In genomic region chr15:70268698-70269251, GRCh38 we compare ENCODE assay signal across 19 cellular contexts.
DNase-seq lines count a peak whose midpoint lies in the region; ATAC-seq and TF ChIP-seq lines count a peak whose summit lies in the region.
"Had no signal": no experiment of that assay in that cellular context is flagged by ENCODE, and none has a peak within 500 bp of the region (broad histone marks: within the 10 kb centered on the region; RNA-seq: fewer than 3 reads in every experiment).

No MANE protein-coding gene starts in this region.

- TF ChIP-seq POLR2A in prostate gland (IDR thresholded peaks at IDR 0.05), result no peak

- TF ChIP-seq CTCF in nephron (IDR thresholded peaks at IDR 0.05; ENCODE audit: unreplicated experiment in 3 of 3) (no peak), prostate gland (IDR thresholded peaks at IDR 0.05) (no peak)

- H3K36me3 Mint-ChIP-seq in activated CD4-positive, alpha-beta T cell treated with anti-CD3 and anti-CD28 coated beads for 36 hours (ENCODE audit: low read depth), result no peaks in the 10 kb centered on the region
- no peaks in the 10 kb centered on the region for H3K36me3 Mint-ChIP-seq in activated T-helper 17 cell treated with anti-CD3 and anti-CD28 coated beads, Interleukin-2, amount 50 U/mL, for 72 hours (ENCODE audit: low read depth)
- H3K36me3 Mint-ChIP-seq in nephron (ENCODE audit: low read depth), result no peaks in the 10 kb centered on the region
- H3K36me3 Mint-ChIP-seq: WTC11 had no signal

- CTCF ChIA-PET in activated CD4-positive, alpha-beta T cell treated with anti-CD3 and anti-CD28 coated beads for 36 hours (lab: Charles Lee), result interaction anchor here (1.1 kb wide), 1 partner anchor 10 kb away, joined by 3 read pairs; no protein-coding TSS in a partner anchor

- H3K27ac Mint-ChIP-seq in activated CD4-positive, alpha-beta T cell treated with anti-CD3 and anti-CD28 coated beads for 36 hours, result no peak overlapping the region
- H3K27ac Mint-ChIP-seq in activated T-helper 17 cell treated with anti-CD3 and anti-CD28 coated beads, Interleukin-2, amount 50 U/mL, for 72 hours, result peak overlapping the region; percentile 25
- peak overlapping the region; percentile 11 to 70 (median 58) for H3K27ac Mint-ChIP-seq in nephron
- H3K27ac Mint-ChIP-seq: WTC11 had no signal

- intact Hi-C loops in activated CD4-positive, alpha-beta T cell treated with anti-CD3 and anti-CD28 coated beads for 36 hours (cut with DNase I, micrococcal nuclease), result loop anchor here in 1 of 2 experiments (10.0 kb wide), 1 partner anchor 514 kb away; no protein-coding TSS in a partner anchor
- intact Hi-C loops in prostate gland (cut with DNase I), result loop anchor here (10.0 kb wide), 1 partner anchor 196 kb away; no protein-coding TSS in a partner anchor

- no peak overlapping the region for H3K4me3 ChIP-seq in prostate gland
- H3K4me3 ChIP-seq: lower lobe of right lung, vagina had no signal

- H3K4me1 ChIP-seq in prostate gland (replicated peaks), result no peaks in the 10 kb centered on the region

- peaks cover 15% of the 10 kb centered on the region for H3K27me3 Mint-ChIP-seq in activated CD4-positive, alpha-beta T cell treated with anti-CD3 and anti-CD28 coated beads for 36 hours
- H3K27me3 Mint-ChIP-seq in activated T-helper 17 cell treated with anti-CD3 and anti-CD28 coated beads, Interleukin-2, amount 50 U/mL, for 72 hours, result peaks cover 19% of the 10 kb centered on the region
- peaks cover 55% of the 10 kb centered on the region for H3K27me3 Mint-ChIP-seq in nephron (ENCODE audit: low read depth)

- ATAC-seq in activated CD4-positive, alpha-beta T cell treated with anti-CD3 and anti-CD28 coated beads for 36 hours, result peak; percentile 42
- ATAC-seq in GM18861 (IDR thresholded peaks at IDR 0.05; ENCODE audit: unreplicated experiment) (peak; percentile 42), GM18519 (IDR thresholded peaks at IDR 0.05; ENCODE audit: low FRiP score, unreplicated experiment) (no peak)
- ATAC-seq in activated T-helper 17 cell treated with anti-CD3 and anti-CD28 coated beads, Interleukin-2, amount 50 U/mL, for 72 hours (replicated peaks), result peak; percentile 52
- ATAC-seq: HepG2, lower lobe of right lung, sciatic nerve, WTC11 had no signal

- no peaks in the 10 kb centered on the region for H3K9me3 ChIP-seq in prostate gland
- H3K9me3 ChIP-seq: Caco-2, lower lobe of right lung, vagina had no signal

- no peaks in the 10 kb centered on the region for H3K27me3 ChIP-seq in prostate gland (replicated peaks; ENCODE audit: insufficient read depth)
- H3K27me3 ChIP-seq: vagina had no signal

- POLR2A ChIA-PET in activated CD4-positive, alpha-beta T cell treated with anti-CD3 and anti-CD28 coated beads for 36 hours (lab: Charles Lee), result interaction anchor here (0.8 kb wide), 1 partner anchor 141 kb away, joined by 3 read pairs; no protein-coding TSS in a partner anchor

- 84% methylated on average over 18 of the region's 18 CpGs for WGBS in prostate gland

- no peak overlapping the region for H3K4me3 Mint-ChIP-seq in activated CD4-positive, alpha-beta T cell treated with anti-CD3 and anti-CD28 coated beads for 36 hours
- H3K4me3 Mint-ChIP-seq in activated T-helper 17 cell treated with anti-CD3 and anti-CD28 coated beads, Interleukin-2, amount 50 U/mL, for 72 hours, result no peak overlapping the region
- H3K4me3 Mint-ChIP-seq in nephron, result peak overlapping the region in 1 of 3 experiments; percentile 13
- H3K4me3 Mint-ChIP-seq: WTC11 had no signal

- peaks cover 49% of the 10 kb centered on the region for H3K4me1 Mint-ChIP-seq in activated CD4-positive, alpha-beta T cell treated with anti-CD3 and anti-CD28 coated beads for 36 hours
- peaks cover 4% of the 10 kb centered on the region for H3K4me1 Mint-ChIP-seq in activated T-helper 17 cell treated with anti-CD3 and anti-CD28 coated beads, Interleukin-2, amount 50 U/mL, for 72 hours
- peaks cover 70% of the 10 kb centered on the region for H3K4me1 Mint-ChIP-seq in nephron

- no peaks in the 10 kb centered on the region for H3K9me3 Mint-ChIP-seq in activated CD4-positive, alpha-beta T cell treated with anti-CD3 and anti-CD28 coated beads for 36 hours (ENCODE audit: low read depth)
- no peaks in the 10 kb centered on the region for H3K9me3 Mint-ChIP-seq in activated T-helper 17 cell treated with anti-CD3 and anti-CD28 coated beads, Interleukin-2, amount 50 U/mL, for 72 hours
- no peaks in the 10 kb centered on the region for H3K9me3 Mint-ChIP-seq in nephron
- H3K9me3 Mint-ChIP-seq: WTC11 had no signal

- DNase-seq in activated CD4-positive, alpha-beta T cell treated with anti-CD3 and anti-CD28 coated beads for 36 hours, result peak; percentile 39
- no peak for DNase-seq in activated CD4-positive, alpha-beta T cell treated with anti-CD3 and anti-CD28 coated beads, Interleukin-2, amount 50 U/mL, for 4 hours
- DNase-seq in prostate gland (ENCODE audit: low spot score) (no peak), NCI-H1694 treated with DMSO at 0.1 percent for 48 hours (lab: John Stamatoyannopoulos, UW) (no peak)
- DNase-seq: activated T-cell treated with anti-CD3 and anti-CD28 coated beads, Interleukin-2, amount 50 U/mL, for 48 hours; Caco-2; dermis blood vessel endothelial cell; GOT3; lower lobe of right lung; NCI-H1105; stimulated activated naive CD4-positive, alpha-beta T cell treated with Interleukin-2 at 50 U/mL for 16 hours had no signal

- H3K36me3 ChIP-seq in prostate gland, result no peaks in the 10 kb centered on the region
- H3K36me3 ChIP-seq: lower lobe of right lung, vagina had no signal

- no peak overlapping the region for H3K27ac ChIP-seq in prostate gland
- H3K27ac ChIP-seq: lower lobe of right lung, vagina had no signal
